9 cellular contexts compared by ENCODE assay signal in genomic region chr2:96869281-96869823, GRCh38. TPM values are rescaled to one million over a fixed set of nuclear protein-coding genes. Genes with fewer than 3 reads are reported as not detected.
DNase-seq lines count a peak whose midpoint lies in the region; ATAC-seq lines count a peak whose summit lies in the region.
"Had no signal": no experiment of that assay in that cellular context is flagged by ENCODE, and none has a peak within 500 bp of the region (broad histone marks: within the 10 kb centered on the region; RNA-seq: fewer than 3 reads in every experiment).

No MANE protein-coding gene starts in this region.

- POLR2A ChIA-PET in activated CD8-positive, alpha-beta T cell treated with anti-CD3 and anti-CD28 coated beads, Interleukin-2, amount 10 ng/mL, durations not matched to agents 7 days and 5 days (lab: Charles Lee) = interaction anchor here (1.3 to 1.6 kb wide), 2 partner anchors 11 to 93 kb away, joined by 4 to 18 read pairs; partner anchors contain the start of gene ANKRD39

- DNase-seq in activated CD8-positive, alpha-beta T cell treated with anti-CD3 and anti-CD28 coated beads, Interleukin-2, amount 10 ng/mL, durations not matched to agents 7 days and 5 days = no peak
- DNase-seq in glomerular visceral epithelial cell (ENCODE audit: extremely low spot score) = peak; percentile 87
- DNase-seq in nucleus accumbens (lab: John Stamatoyannopoulos, UW) = peak in 42 of 56 donors; percentile 44 to 85 (median 72)
- DNase-seq in KG1 (lab: John Stamatoyannopoulos, UW) = no peak
- DNase-seq in NAMALWA (ENCODE audit: low spot score) = no peak

- H3K4me3 ChIP-seq in GM08714 (ENCODE audit: low read length) = peak overlapping the region; percentile 77

- peaks cover 44% of the 10 kb centered on the region for H3K4me1 Mint-ChIP-seq in activated CD8-positive, alpha-beta T cell treated with anti-CD3 and anti-CD28 coated beads, Interleukin-2, amount 10 ng/mL, durations not matched to agents 7 days and 5 days (ENCODE audit: low read depth)

- H3K27me3 Mint-ChIP-seq in activated CD8-positive, alpha-beta T cell treated with anti-CD3 and anti-CD28 coated beads, Interleukin-2, amount 10 ng/mL, durations not matched to agents 7 days and 5 days (ENCODE audit: low read depth) = peaks cover 4% of the 10 kb centered on the region
- H3K27me3 Mint-ChIP-seq: activated naive CD4-positive, alpha-beta T cell treated with anti-CD3 and anti-CD28 coated beads, Interleukin-2, amount 50 U/mL, for 24 hours had no signal

- H3K4me3 Mint-ChIP-seq in activated CD8-positive, alpha-beta T cell treated with anti-CD3 and anti-CD28 coated beads, Interleukin-2, amount 10 ng/mL, durations not matched to agents 7 days and 5 days = peak overlapping the region; percentile 43
- H3K4me3 Mint-ChIP-seq: activated naive CD4-positive, alpha-beta T cell treated with anti-CD3 and anti-CD28 coated beads, Interleukin-2, amount 50 U/mL, for 24 hours had no signal

- H3K9me3 Mint-ChIP-seq in activated CD8-positive, alpha-beta T cell treated with anti-CD3 and anti-CD28 coated beads, Interleukin-2, amount 10 ng/mL, durations not matched to agents 7 days and 5 days (ENCODE audit: insufficient read depth) = no peaks in the 10 kb centered on the region
- H3K9me3 Mint-ChIP-seq: activated naive CD4-positive, alpha-beta T cell treated with anti-CD3 and anti-CD28 coated beads, Interleukin-2, amount 50 U/mL, for 24 hours had no signal

- H3K27ac Mint-ChIP-seq in activated CD8-positive, alpha-beta T cell treated with anti-CD3 and anti-CD28 coated beads, Interleukin-2, amount 10 ng/mL, durations not matched to agents 7 days and 5 days = no peak overlapping the region
- H3K27ac Mint-ChIP-seq: activated naive CD4-positive, alpha-beta T cell treated with anti-CD3 and anti-CD28 coated beads, Interleukin-2, amount 50 U/mL, for 24 hours had no signal

- H3K36me3 Mint-ChIP-seq in activated CD8-positive, alpha-beta T cell treated with anti-CD3 and anti-CD28 coated beads, Interleukin-2, amount 10 ng/mL, durations not matched to agents 7 days and 5 days (ENCODE audit: low read depth) = peaks cover 14% of the 10 kb centered on the region
- H3K36me3 Mint-ChIP-seq: activated naive CD4-positive, alpha-beta T cell treated with anti-CD3 and anti-CD28 coated beads, Interleukin-2, amount 50 U/mL, for 24 hours had no signal

- peak; percentile 5 for ATAC-seq in HG03159 (IDR thresholded peaks at IDR 0.05; ENCODE audit: unreplicated experiment)
- ATAC-seq in activated CD8-positive, alpha-beta T cell treated with anti-CD3 and anti-CD28 coated beads, Interleukin-2, amount 10 ng/mL, durations not matched to agents 7 days and 5 days = peak; percentile 14
- no peak for ATAC-seq in GM21367 (IDR thresholded peaks at IDR 0.05; ENCODE audit: unreplicated experiment)

- CTCF ChIA-PET in activated CD8-positive, alpha-beta T cell treated with anti-CD3 and anti-CD28 coated beads, Interleukin-2, amount 10 ng/mL, durations not matched to agents 7 days and 5 days (lab: Charles Lee) = interaction anchor here (1.0 to 4.0 kb wide), 10 partner anchors 12 to 243 kb away, joined by 3 to 39 read pairs (median 6); partner anchors contain the start of gene ANKRD39

RNA-seq across cellular contexts. Expression of gene SEMA4C, which starts 0.5 kb away (rescaled TPM):
- total RNA-seq in activated CD8-positive, alpha-beta T cell treated with anti-CD3 and anti-CD28 coated beads, Interleukin-2, amount 10 ng/mL, durations not matched to agents 7 days and 5 days = 10 to 100 TPM; 21.0 to 24.5 TPM

RNA-seq across cellular contexts. Expression of gene ANKRD39, which starts 11.5 kb away (rescaled TPM):
- 10 to 100 TPM; 35.4 to 36.7 TPM for total RNA-seq in activated CD8-positive, alpha-beta T cell treated with anti-CD3 and anti-CD28 coated beads, Interleukin-2, amount 10 ng/mL, durations not matched to agents 7 days and 5 days

RNA-seq across cellular contexts. Expression of gene ANKRD23, which starts 25.5 kb away (rescaled TPM):
- 10 to 100 TPM; 12.6 to 17.2 TPM for total RNA-seq in activated CD8-positive, alpha-beta T cell treated with anti-CD3 and anti-CD28 coated beads, Interleukin-2, amount 10 ng/mL, durations not matched to agents 7 days and 5 days

RNA-seq across cellular contexts. Expression of gene CNNM3, which starts 53.3 kb away (rescaled TPM):
- 10 to 100 TPM; 28.1 to 29.9 TPM for total RNA-seq in activated CD8-positive, alpha-beta T cell treated with anti-CD3 and anti-CD28 coated beads, Interleukin-2, amount 10 ng/mL, durations not matched to agents 7 days and 5 days

Comparison
In these comparisons a context has a peak if more than half of its experiments do, and no peak if none do; other contexts are left out.
1. DNase-seq: peak in glomerular visceral epithelial cell (single experiment) and nucleus accumbens (42 of 56); none in activated CD8-positive, alpha-beta T cell treated with anti-CD3 and anti-CD28 coated beads, Interleukin-2, amount 10 ng/mL, durations not matched to agents 7 days and 5 days (single experiment), KG1 (single experiment) and NAMALWA (single experiment).